15 cellular contexts compared by ENCODE assay signal in the genomic region with DNA sequence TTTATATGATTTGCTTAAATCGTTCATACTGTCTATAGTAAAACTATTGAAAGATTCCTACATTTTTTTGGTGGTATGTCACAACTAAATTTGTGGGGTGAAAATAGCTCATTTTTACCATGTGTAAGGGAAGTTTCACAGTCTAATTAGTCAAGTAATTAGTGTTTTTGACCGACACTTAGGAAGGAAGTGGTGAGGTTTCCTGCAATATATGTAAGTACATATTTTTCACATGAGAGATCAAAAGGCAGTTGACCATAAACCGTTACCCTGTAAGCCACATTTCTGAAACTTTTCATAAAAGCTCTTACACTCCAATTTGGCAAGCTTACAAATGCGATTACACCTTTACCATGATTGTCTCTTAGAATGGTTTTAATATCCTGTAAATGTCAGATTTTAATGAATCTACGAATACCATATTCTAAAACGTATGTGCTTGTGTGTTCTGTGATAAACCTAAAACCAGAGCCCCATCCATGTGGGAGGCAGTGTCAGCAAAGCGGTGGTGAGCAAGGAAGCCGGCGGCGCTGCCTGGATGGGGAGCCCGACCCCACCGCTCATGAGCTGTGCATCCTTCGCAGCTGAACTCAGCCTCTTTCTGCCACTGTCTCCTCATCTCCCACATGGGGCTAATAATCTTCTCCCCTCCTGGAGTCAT. TPM values are rescaled to one million over a fixed set of nuclear protein-coding genes. Genes with fewer than 3 reads are reported as not detected.
DNase-seq lines count a peak whose midpoint lies in the region; ATAC-seq, FAIRE-seq and TF ChIP-seq lines count a peak whose summit lies in the region.
"Not testable (repeated sequence)": the region's sequence is repeated elsewhere in the genome, so short reads cannot be mapped to it uniquely, and the experiment has no call there.
"Had no signal": no experiment of that assay in that cellular context is flagged by ENCODE, and none has a peak within 500 bp of the region (broad histone marks: within the 10 kb centered on the region; RNA-seq: fewer than 3 reads in every experiment).

No MANE protein-coding gene starts in this region.

- H3K4me2 ChIP-seq in astrocyte (ENCODE audit: low read length): not testable (repeated sequence)

- H3K9me3 ChIP-seq in CD4-positive, CD25-positive, alpha-beta regulatory T cell (ENCODE audit: control insufficient read depth in 2 of 2, low read length in 2 of 2); astrocyte (ENCODE audit: insufficient read depth, low read depth, low read length); small intestine (ENCODE audit: control insufficient read depth, low read depth): not testable (repeated sequence)

- H2AFZ ChIP-seq in astrocyte (ENCODE audit: low read depth, low read length): not testable (repeated sequence)

- H4K20me1 ChIP-seq in astrocyte (ENCODE audit: insufficient read depth, low read length): not testable (repeated sequence)

- peak overlapping the region; percentile 90 to 96 (median 93) for H3K27ac Mint-ChIP-seq in CD4-positive, CD25-positive, alpha-beta regulatory T cell
- H3K27ac Mint-ChIP-seq in T-cell: peak overlapping the region; percentile 86 to 96
- H3K27ac Mint-ChIP-seq in activated T-cell treated with anti-CD3 and anti-CD28 coated beads, Interleukin-2, amount 50 U/mL, for 24 hours: peak overlapping the region; percentile 91
- not testable (repeated sequence) for H3K27ac Mint-ChIP-seq in astrocyte (ENCODE audit: unreplicated experiment)

- not testable (repeated sequence) for H3K27me3 Mint-ChIP-seq in CD4-positive, CD25-positive, alpha-beta regulatory T cell; T-cell; activated T-cell treated with anti-CD3 and anti-CD28 coated beads, Interleukin-2, amount 50 U/mL, for 24 hours; astrocyte (ENCODE audit: low read depth, unreplicated experiment)

- peak overlapping the region; percentile 68 to 83 (median 74) for H3K4me3 Mint-ChIP-seq in CD4-positive, CD25-positive, alpha-beta regulatory T cell
- H3K4me3 Mint-ChIP-seq in T-cell: peak overlapping the region; percentile 46 to 62 (median 51)
- H3K4me3 Mint-ChIP-seq in activated T-cell treated with anti-CD3 and anti-CD28 coated beads, Interleukin-2, amount 50 U/mL, for 24 hours: peak overlapping the region; percentile 61
- H3K4me3 Mint-ChIP-seq in astrocyte (ENCODE audit: unreplicated experiment): not testable (repeated sequence)

- H3K79me2 ChIP-seq in astrocyte (ENCODE audit: insufficient read depth, low read length): not testable (repeated sequence)

- peak; percentile 44 to 51 for ATAC-seq in CD4-positive, CD25-positive, alpha-beta regulatory T cell (ENCODE audit: low read depth in 2 of 2)
- ATAC-seq in GM18868 (IDR thresholded peaks at IDR 0.05; ENCODE audit: unreplicated experiment): peak; percentile 62
- ATAC-seq in GM21529 (IDR thresholded peaks at IDR 0.05; ENCODE audit: unreplicated experiment): peak; percentile 56
- peak; percentile 61 for ATAC-seq in HG03159 (IDR thresholded peaks at IDR 0.05; ENCODE audit: unreplicated experiment)
- ATAC-seq in T-cell (replicated peaks in 1 of 4): peak; percentile 35 to 45 (median 38)

- peaks cover 28 to 78% (median 56%) of the 10 kb centered on the region in 4 donors for H3K4me1 Mint-ChIP-seq in CD4-positive, CD25-positive, alpha-beta regulatory T cell
- H3K4me1 Mint-ChIP-seq in T-cell: peaks cover 60 to 75% (median 75%) of the 10 kb centered on the region in 3 donors
- peaks cover 69% of the 10 kb centered on the region for H3K4me1 Mint-ChIP-seq in activated T-cell treated with anti-CD3 and anti-CD28 coated beads, Interleukin-2, amount 50 U/mL, for 24 hours (ENCODE audit: low read depth)
- not testable (repeated sequence) for H3K4me1 Mint-ChIP-seq in astrocyte (ENCODE audit: low read depth, unreplicated experiment)

- CTCF ChIA-PET in T-cell (lab: Charles Lee): not testable (repeated sequence)

- WGBS in small intestine, 3 donors: 70 to 89% (median 75%) methylated on average over 12 of the region's 13 CpGs

- TF ChIP-seq CTCF in astrocyte (IDR thresholded peaks at IDR 0.05; ENCODE audit: insufficient read depth, low read depth, low read length): not testable (repeated sequence)

- peak in 2 of 3 donors; percentile 29 to 47 for DNase-seq in CD4-positive, CD25-positive, alpha-beta regulatory T cell
- not testable (repeated sequence) for DNase-seq in T-cell; astrocyte (ENCODE audit: low read depth); small intestine
- peak; percentile 53 for DNase-seq in activated T-cell treated with anti-CD3 and anti-CD28 coated beads, Interleukin-2, amount 50 U/mL, for 24 hours

- peak overlapping the region; percentile 47 for H3K27ac ChIP-seq in CD4-positive, CD25-positive, alpha-beta regulatory T cell (ENCODE audit: insufficient read depth, low read length, poor library complexity, severe bottlenecking)
- H3K27ac ChIP-seq in astrocyte (ENCODE audit: low read depth, low read length); small intestine (ENCODE audit: low read depth in 1 of 2, low read length in 1 of 2): not testable (repeated sequence)

- not testable (repeated sequence) for H3K36me3 ChIP-seq in CD4-positive, CD25-positive, alpha-beta regulatory T cell (ENCODE audit: control insufficient read depth, insufficient read depth, low read length); astrocyte (ENCODE audit: insufficient read depth, low read length); small intestine (ENCODE audit: control insufficient read depth in 2 of 2, insufficient read depth in 2 of 2, low read length in 2 of 2)

- H3K9ac ChIP-seq in astrocyte (ENCODE audit: low read length): not testable (repeated sequence)

- not testable (repeated sequence) for H3K36me3 Mint-ChIP-seq in CD4-positive, CD25-positive, alpha-beta regulatory T cell; T-cell; astrocyte (ENCODE audit: low read depth, unreplicated experiment)
- H3K36me3 Mint-ChIP-seq in activated T-cell treated with anti-CD3 and anti-CD28 coated beads, Interleukin-2, amount 50 U/mL, for 24 hours (ENCODE audit: low read depth): peaks cover 36% of the 10 kb centered on the region

- POLR2A ChIA-PET in T-cell (lab: Charles Lee): not testable (repeated sequence)

- H3K27me3 ChIP-seq in CD4-positive, CD25-positive, alpha-beta regulatory T cell (ENCODE audit: control insufficient read depth, insufficient read depth, low read length); astrocyte (ENCODE audit: insufficient read depth, low read length); small intestine (ENCODE audit: control insufficient read depth in 2 of 2, insufficient read depth in 2 of 2, low read length in 2 of 2): not testable (repeated sequence)

- not testable (repeated sequence) for H3K9me3 Mint-ChIP-seq in CD4-positive, CD25-positive, alpha-beta regulatory T cell; T-cell; activated T-cell treated with anti-CD3 and anti-CD28 coated beads, Interleukin-2, amount 50 U/mL, for 24 hours; astrocyte (ENCODE audit: unreplicated experiment)

- FAIRE-seq in astrocyte (lab: Jason Lieb, UNC) (peak; percentile 64), small intestine (lab: Jason Lieb, UNC) (peak; percentile 76)

- peak overlapping the region; percentile 51 for H3K4me3 ChIP-seq in CD4-positive, CD25-positive, alpha-beta regulatory T cell (ENCODE audit: low read depth, low read length)
- H3K4me3 ChIP-seq in astrocyte (ENCODE audit: insufficient read depth, low read depth, low read length); small intestine (ENCODE audit: low read depth in 1 of 2, low read length in 2 of 2): not testable (repeated sequence)

- H3K4me1 ChIP-seq in CD4-positive, CD25-positive, alpha-beta regulatory T cell (ENCODE audit: control insufficient read depth, insufficient read depth, low read length, poor library complexity, severe bottlenecking): peaks cover 67% of the 10 kb centered on the region
- H3K4me1 ChIP-seq in astrocyte (ENCODE audit: insufficient read depth, low read length); small intestine (ENCODE audit: control insufficient read depth in 2 of 2, insufficient read depth in 1 of 2, low read depth in 1 of 2, low read length in 1 of 2): not testable (repeated sequence)

RNA-seq across cellular contexts. Expression of a gene that starts 43.8 kb away (rescaled TPM):
- total RNA-seq in CD4-positive, CD25-positive, alpha-beta regulatory T cell: not detected
- under 1 TPM in 1 of 4 donors, not detected in 3; 0.49 TPM for polyA plus RNA-seq in CD4-positive, CD25-positive, alpha-beta regulatory T cell
- total RNA-seq in T-cell (not detected), astrocyte (not detected in 2 replicates)
- not detected for polyA plus RNA-seq in small intestine
- total RNA-seq: left lobe of liver, mesothelial cell of epicardium, NCI-H460, psoas muscle, skeletal muscle tissue, urinary bladder had no signal
- polyA plus RNA-seq: BJ, psoas muscle, urinary bladder had no signal
